ENCODE assay signal across 8 cellular contexts in genomic region chr6:56708810-56709597, GRCh38.
DNase-seq lines count a peak whose midpoint lies in the region; ATAC-seq and TF ChIP-seq lines count a peak whose summit lies in the region.

No MANE protein-coding gene starts in this region.

- H3K9me3 ChIP-seq in liver (ENCODE audit: control insufficient read depth in 4 of 4, low read length in 3 of 4): no peaks in the 10 kb centered on the region

- DNase-seq in AML-193 (lab: John Stamatoyannopoulos, UW): peak; percentile 97 to 99
- peak; percentile 81 for DNase-seq in HCEC 1CT
- peak; percentile 73 for DNase-seq in NCI-H82 (lab: John Stamatoyannopoulos, UW)
- DNase-seq in cerebellar cortex (ENCODE audit: low spot score): peak; percentile 54
- no peak for DNase-seq in stimulated activated CD8-positive, alpha-beta memory T cell treated with anti-CD3 and anti-CD28 coated beads, Interleukin-4, amount 100 ng/mL, for 48 hours
- DNase-seq in stimulated activated CD4-positive, alpha-beta T cell treated with anti-CD3 and anti-CD28 coated beads, Interleukin-15, amount 100 ng/mL, for 24 hours: no peak

- 30% methylated on average over 4 of the region's 4 CpGs for WGBS in liver

- no peak overlapping the region for H3K4me3 ChIP-seq in liver (ENCODE audit: low read depth in 1 of 3, low read length in 3 of 3)

- peak; percentile 57 for TF ChIP-seq CTCF in liver (IDR thresholded peaks at IDR 0.05; ENCODE audit: low read depth, low read length, missing input control)

- H3K4me1 ChIP-seq in liver (ENCODE audit: control insufficient read depth in 4 of 4, insufficient read depth in 4 of 4, low read length in 3 of 4): peaks cover 3 to 21% (median 12%) of the 10 kb centered on the region in 4 donors

- peak; percentile 80 to 82 for TF ChIP-seq RAD21 in liver (IDR thresholded peaks at IDR 0.05)

- H3K27ac ChIP-seq in liver (ENCODE audit: low read depth in 1 of 2, low read length in 2 of 2): peak overlapping the region; percentile 45 to 54

- no peak for ATAC-seq in HG03097 (IDR thresholded peaks at IDR 0.05; ENCODE audit: low FRiP score, unreplicated experiment)

- no peaks in the 10 kb centered on the region for H3K27me3 ChIP-seq in liver (ENCODE audit: control insufficient read depth in 4 of 4, insufficient read depth in 4 of 4, low read length in 3 of 4)

- H3K36me3 ChIP-seq in liver (ENCODE audit: control insufficient read depth in 4 of 4, insufficient read depth in 3 of 4, low read depth in 1 of 4, low read length in 3 of 4): no peaks in the 10 kb centered on the region

- H3K9ac ChIP-seq in liver (ENCODE audit: low read depth in 1 of 2, low read length in 2 of 2): peak overlapping the region; percentile 37 to 58

TF ChIP-seq in liver, 16 proteins besides CTCF, POLR2A, EP300 and RAD21:
- TF ChIP-seq ZBTB33 (IDR thresholded peaks at IDR 0.05): no peak
- TF ChIP-seq JUND (IDR thresholded peaks at IDR 0.05): peak in 1 of 2 donors; percentile 10
TF ChIP-seq in liver: peak in this region for 1.

Comparison
In these comparisons a context has a peak if more than half of its experiments do, and no peak if none do; other contexts are left out.
1. DNase-seq: peak in AML-193 (2 of 2), HCEC 1CT (single experiment), NCI-H82 (single experiment) and cerebellar cortex (single experiment); none in stimulated activated CD8-positive, alpha-beta memory T cell treated with anti-CD3 and anti-CD28 coated beads, Interleukin-4, amount 100 ng/mL, for 48 hours (single experiment) and stimulated activated CD4-positive, alpha-beta T cell treated with anti-CD3 and anti-CD28 coated beads, Interleukin-15, amount 100 ng/mL, for 24 hours (single experiment).